In genomic region chr22:24578355-24579241, GRCh38 we compare ENCODE assay signal across 9 cellular contexts. TPM values are rescaled to one million over a fixed set of nuclear protein-coding genes. Genes with fewer than 3 reads are reported as not detected.
DNase-seq lines count a peak whose midpoint lies in the region; ATAC-seq, FAIRE-seq and TF ChIP-seq lines count a peak whose summit lies in the region.
"Had no signal": no experiment of that assay in that cellular context is flagged by ENCODE, and none has a peak within 500 bp of the region (broad histone marks: within the 10 kb centered on the region; RNA-seq: fewer than 3 reads in every experiment).

No MANE protein-coding gene starts in this region.

- H3K27ac Mint-ChIP-seq in MCF 10A (ENCODE audit: low read depth, unreplicated experiment) = peak overlapping the region; percentile 87
- no peak overlapping the region for H3K27ac Mint-ChIP-seq in activated T-helper 1 cell treated with anti-CD3 and anti-CD28 coated beads, Interleukin-12 subunit alpha, Interleukin-12 subunit beta, Interleukin-2, Interleukin-4 antibody, amounts not matched to agents 30 ng/mL and 10 ng/mL and 1 ng/mL, durations not matched to agents 14 hours and 24 hours and 36 hours

- H3K4me3 ChIP-seq in A549 (no peak overlapping the region), HEK293 (ENCODE audit: low read depth, low read length) (no peak overlapping the region), mucosa of rectum (ENCODE audit: low read length in 2 of 2) (no peak overlapping the region)

- H3K4me1 Mint-ChIP-seq in MCF 10A (ENCODE audit: insufficient read depth, unreplicated experiment) = peaks cover 17% of the 10 kb centered on the region
- no peaks in the 10 kb centered on the region for H3K4me1 Mint-ChIP-seq in activated T-helper 1 cell treated with anti-CD3 and anti-CD28 coated beads, Interleukin-12 subunit alpha, Interleukin-12 subunit beta, Interleukin-2, Interleukin-4 antibody, amounts not matched to agents 30 ng/mL and 10 ng/mL and 1 ng/mL, durations not matched to agents 14 hours and 24 hours and 36 hours (ENCODE audit: low read depth)

- no peak for TF ChIP-seq POLR2A in A549 (IDR thresholded peaks at IDR 0.05; ENCODE audit: low read length)

- peak overlapping the region in 1 of 2 donors; percentile 9 for H3K9ac ChIP-seq in mucosa of rectum (ENCODE audit: low read depth in 1 of 2, low read length in 2 of 2)

- H3K4me3 Mint-ChIP-seq in MCF 10A (ENCODE audit: unreplicated experiment) = no peak overlapping the region
- H3K4me3 Mint-ChIP-seq in activated T-helper 1 cell treated with anti-CD3 and anti-CD28 coated beads, Interleukin-12 subunit alpha, Interleukin-12 subunit beta, Interleukin-2, Interleukin-4 antibody, amounts not matched to agents 30 ng/mL and 10 ng/mL and 1 ng/mL, durations not matched to agents 14 hours and 24 hours and 36 hours = no peak overlapping the region

- POLR2A ChIA-PET in A549 (lab: Yijun Ruan, JAX) = interaction anchor here (0.7 kb wide), 1 partner anchor 23 kb away, joined by 3 read pairs; the partner anchor contains the start of gene SNRPD3
- POLR2A ChIA-PET in HEK293 (lab: Yijun Ruan, JAX) = interaction anchor here (2.0 kb wide), 1 partner anchor 23 kb away, joined by 4 read pairs; the partner anchor contains the start of gene GUCD1
- POLR2A ChIA-PET in MCF 10A (lab: Yijun Ruan, JAX) = interaction anchor here (0.6 to 2.7 kb wide), 6 partner anchors 15 to 316 kb away, joined by 3 to 31 read pairs (median 4); partner anchors contain the start of genes GUCD1 and SNRPD3
- POLR2A ChIA-PET in HEK293T (lab: Yijun Ruan, JAX) = interaction anchor here (0.9 kb wide), 1 partner anchor 1079 kb away, joined by 3 read pairs; no protein-coding TSS in a partner anchor

- no peaks in the 10 kb centered on the region for H3K9me3 Mint-ChIP-seq in MCF 10A (ENCODE audit: unreplicated experiment)
- no peaks in the 10 kb centered on the region for H3K9me3 Mint-ChIP-seq in activated T-helper 1 cell treated with anti-CD3 and anti-CD28 coated beads, Interleukin-12 subunit alpha, Interleukin-12 subunit beta, Interleukin-2, Interleukin-4 antibody, amounts not matched to agents 30 ng/mL and 10 ng/mL and 1 ng/mL, durations not matched to agents 14 hours and 24 hours and 36 hours

- CTCF ChIA-PET in A549 (lab: Yijun Ruan, JAX) (interaction anchor here (2.2 kb wide), 1 partner anchor 11 kb away, joined by 6 read pairs; no protein-coding TSS in a partner anchor), HEK293 (lab: Yijun Ruan, JAX) (interaction anchor here (0.7 kb wide), 1 partner anchor 56 kb away, joined by 3 read pairs; no protein-coding TSS in a partner anchor), MCF 10A (lab: Yijun Ruan, JAX) (interaction anchor here (0.6 kb wide), 1 partner anchor 220 kb away, joined by 4 read pairs; no protein-coding TSS in a partner anchor), HEK293T (lab: Yijun Ruan, JAX) (no interaction called here)

- H3K9me3 ChIP-seq in A549 (no peaks in the 10 kb centered on the region), HEK293 (ENCODE audit: control insufficient read depth, insufficient read depth, low read depth, low read length) (no peaks in the 10 kb centered on the region), mucosa of rectum (ENCODE audit: control insufficient read depth in 2 of 2, low read length in 2 of 2) (no peaks in the 10 kb centered on the region)

- TF ChIP-seq CTCF in A549 (IDR thresholded peaks at IDR 0.05) (no peak), HEK293 (tag by site-specific recombination; IDR thresholded peaks at IDR 0.05) (no peak), MCF 10A (IDR thresholded peaks at IDR 0.05; ENCODE audit: unreplicated experiment) (no peak)

- H3K27me3 Mint-ChIP-seq in MCF 10A (ENCODE audit: insufficient read depth, unreplicated experiment) = no peaks in the 10 kb centered on the region
- H3K27me3 Mint-ChIP-seq in activated T-helper 1 cell treated with anti-CD3 and anti-CD28 coated beads, Interleukin-12 subunit alpha, Interleukin-12 subunit beta, Interleukin-2, Interleukin-4 antibody, amounts not matched to agents 30 ng/mL and 10 ng/mL and 1 ng/mL, durations not matched to agents 14 hours and 24 hours and 36 hours (ENCODE audit: insufficient read depth) = no peaks in the 10 kb centered on the region

- H3K4me2 ChIP-seq in A549 = peak overlapping the region; percentile 64

- intact Hi-C loops in MCF 10A (cut with micrococcal nuclease) = no loop called here
- intact Hi-C loops in activated T-helper 1 cell treated with anti-CD3 and anti-CD28 coated beads, Interleukin-12 subunit alpha, Interleukin-12 subunit beta, Interleukin-2, Interleukin-4 antibody, amounts not matched to agents 30 ng/mL and 10 ng/mL and 1 ng/mL, durations not matched to agents 14 hours and 24 hours and 36 hours (cut with micrococcal nuclease) = no loop called here

- WGBS in A549 (ENCODE audit: missing lambda C conversion rate) = 69% methylated on average over 7 of the region's 7 CpGs

- DNase-seq in A549 (ENCODE audit: low read depth in 1 of 2, low spot score in 1 of 2) (peak in 1 of 2 experiments; percentile 50), MCF 10A (ENCODE audit: unreplicated experiment) (no peak), HEK293T (ENCODE audit: extremely low spot score) (no peak)
- DNase-seq in activated T-helper 1 cell treated with anti-CD3 and anti-CD28 coated beads, Interleukin-12 subunit alpha, Interleukin-12 subunit beta, Interleukin-2, Interleukin-4 antibody, amounts not matched to agents 30 ng/mL and 10 ng/mL and 1 ng/mL, durations not matched to agents 14 hours and 24 hours and 36 hours (ENCODE audit: low spot score) = no peak
- no peak for DNase-seq in stimulated activated CD4-positive, alpha-beta T cell treated with anti-CD3 and anti-CD28 coated beads, Interleukin-4, amount 100 ng/mL, for 1 hour
- DNase-seq: NCI-H510A treated with DMSO at 0.1 percent for 48 hours had no signal

- no peak for TF ChIP-seq EP300 in A549 (IDR thresholded peaks at IDR 0.05)

- H3K36me3 Mint-ChIP-seq in MCF 10A (ENCODE audit: insufficient read depth, unreplicated experiment) = peaks cover 51% of the 10 kb centered on the region
- H3K36me3 Mint-ChIP-seq in activated T-helper 1 cell treated with anti-CD3 and anti-CD28 coated beads, Interleukin-12 subunit alpha, Interleukin-12 subunit beta, Interleukin-2, Interleukin-4 antibody, amounts not matched to agents 30 ng/mL and 10 ng/mL and 1 ng/mL, durations not matched to agents 14 hours and 24 hours and 36 hours (ENCODE audit: low read depth) = peaks cover 20% of the 10 kb centered on the region

- no peak for FAIRE-seq in A549 (lab: Jason Lieb, UNC)

- peaks cover 24% of the 10 kb centered on the region in 2 experiments for H3K36me3 ChIP-seq in HEK293 (ENCODE audit: control insufficient read depth in 2 of 2, insufficient read depth in 1 of 2, low read length in 2 of 2)
- H3K36me3 ChIP-seq in mucosa of rectum (ENCODE audit: control insufficient read depth in 2 of 2, insufficient read depth in 2 of 2, low read length in 2 of 2) = peaks cover 5 to 10% of the 10 kb centered on the region in 2 donors

- H3K27me3 ChIP-seq in mucosa of rectum (ENCODE audit: control insufficient read depth in 2 of 2, insufficient read depth in 2 of 2, low read length in 2 of 2) = no peaks in the 10 kb centered on the region

- H3K27ac ChIP-seq in A549 (peak overlapping the region in 1 of 2 experiments; percentile 58; a peak in 3 of 6 replicates), HEK293 (ENCODE audit: extremely low read depth, low read depth, low read length) (peak overlapping the region; percentile 39), mucosa of rectum (ENCODE audit: low read depth in 2 of 2, low read length in 2 of 2) (peak overlapping the region; percentile 70 to 78)

- no TSS peak for BruUV-seq in MCF 10A (replicated peaks; lab: Mats Ljungman, UMichigan)

- TF ChIP-seq RAD21 in A549 (conservative IDR thresholded peaks at IDR 0.05 in 1 of 2, IDR thresholded peaks at IDR 0.05 in 1 of 2) = no peak

- ATAC-seq in A549 (peak; percentile 62; a peak in 5 of 6 replicates), GM18517 (IDR thresholded peaks at IDR 0.05; ENCODE audit: unreplicated experiment) (no peak)

- peaks cover 31% of the 10 kb centered on the region for H3K4me1 ChIP-seq in A549
- peaks cover 9% of the 10 kb centered on the region for H3K4me1 ChIP-seq in HEK293 (ENCODE audit: control insufficient read depth, insufficient read depth, low read length)
- H3K4me1 ChIP-seq in mucosa of rectum (ENCODE audit: control insufficient read depth in 2 of 2, insufficient read depth in 2 of 2, low read length in 2 of 2) = peaks cover 14 to 31% of the 10 kb centered on the region in 2 donors

RNA-seq across cellular contexts. Expression of gene LRRC75B, which starts 14.3 kb away (rescaled TPM):
- polyA plus RNA-seq in A549 (2011; rRNA removed) (5.3 and 6.2 TPM in 2 replicates), A549 (2017; fragmentation: RNase III; extraction: RNeasy Plus Mini Kit Qiagen cat#74134 plus additional on column Dnase treatment) (5.5 to 8.3 TPM (median 7.1 TPM) in 3 replicates)
- 9.7 and 13.7 TPM in 2 replicates for polyA plus RNA-seq in A549 (2012; cell fraction: cytosol; rRNA removed)
- polyA plus RNA-seq in A549 (2012; cell fraction: nucleus; rRNA removed) = 40.9 and 50.7 TPM in 2 replicates
- polyA minus RNA-seq in A549 (2011; rRNA and poly(A)+ RNA removed) = 5.1 and 7.3 TPM in 2 replicates
- 2.6 and 3.2 TPM in 2 replicates for total RNA-seq in MCF 10A (2022)
- total RNA-seq in activated T-helper 1 cell treated with anti-CD3 and anti-CD28 coated beads, Interleukin-12 subunit alpha, Interleukin-12 subunit beta, Interleukin-2, Interleukin-4 antibody, amounts not matched to agents 30 ng/mL and 10 ng/mL and 1 ng/mL, durations not matched to agents 14 hours and 24 hours and 36 hours = 2.4 and 2.8 TPM in 2 replicates

RNA-seq across cellular contexts. Expression of gene SNRPD3, which starts 22.8 kb away (rescaled TPM):
- polyA plus RNA-seq in A549 (2011; rRNA removed) = 157 and 212 TPM in 2 replicates
- 193 and 202 TPM in 2 replicates for polyA plus RNA-seq in A549 (2012; cell fraction: cytosol; rRNA removed)
- 86.5 and 137 TPM in 2 replicates for polyA plus RNA-seq in A549 (2012; cell fraction: nucleus; rRNA removed)
- polyA plus RNA-seq in A549 (2017; fragmentation: RNase III; extraction: RNeasy Plus Mini Kit Qiagen cat#74134 plus additional on column Dnase treatment) = 334 to 372 TPM (median 344 TPM) in 3 replicates
- polyA minus RNA-seq in A549 (2011; rRNA and poly(A)+ RNA removed) = 123 and 187 TPM in 2 replicates
- total RNA-seq in MCF 10A (2022) = 90.9 and 94.6 TPM in 2 replicates
- total RNA-seq in activated T-helper 1 cell treated with anti-CD3 and anti-CD28 coated beads, Interleukin-12 subunit alpha, Interleukin-12 subunit beta, Interleukin-2, Interleukin-4 antibody, amounts not matched to agents 30 ng/mL and 10 ng/mL and 1 ng/mL, durations not matched to agents 14 hours and 24 hours and 36 hours = 155 and 158 TPM in 2 replicates

RNA-seq across cellular contexts. Expression of gene GUCD1, which starts 23.7 kb away (rescaled TPM):
- polyA plus RNA-seq in A549 (2011; rRNA removed) = 37.1 and 48.2 TPM in 2 replicates
- 61.5 and 76.8 TPM in 2 replicates for polyA plus RNA-seq in A549 (2012; cell fraction: cytosol; rRNA removed)
- polyA plus RNA-seq in A549 (2012; cell fraction: nucleus; rRNA removed) = 61.6 and 75.0 TPM in 2 replicates
- 37.7 to 43.8 TPM (median 43.5 TPM) in 3 replicates for polyA plus RNA-seq in A549 (2017; fragmentation: RNase III; extraction: RNeasy Plus Mini Kit Qiagen cat#74134 plus additional on column Dnase treatment)
- polyA minus RNA-seq in A549 (2011; rRNA and poly(A)+ RNA removed) = 78.9 and 81.9 TPM in 2 replicates
- total RNA-seq in MCF 10A (2022) = 47.0 and 48.4 TPM in 2 replicates
- 117 and 123 TPM in 2 replicates for total RNA-seq in activated T-helper 1 cell treated with anti-CD3 and anti-CD28 coated beads, Interleukin-12 subunit alpha, Interleukin-12 subunit beta, Interleukin-2, Interleukin-4 antibody, amounts not matched to agents 30 ng/mL and 10 ng/mL and 1 ng/mL, durations not matched to agents 14 hours and 24 hours and 36 hours

RNA-seq across cellular contexts. Expression of gene GGT1, which starts 24.4 kb away (rescaled TPM):
- polyA plus RNA-seq in A549 (2011; rRNA removed) = 50.1 and 51.5 TPM in 2 replicates
- polyA plus RNA-seq in A549 (2012; cell fraction: cytosol; rRNA removed) = 89.3 and 113 TPM in 2 replicates
- 325 and 377 TPM in 2 replicates for polyA plus RNA-seq in A549 (2012; cell fraction: nucleus; rRNA removed)
- 102 to 125 TPM (median 118 TPM) in 3 replicates for polyA plus RNA-seq in A549 (2017; fragmentation: RNase III; extraction: RNeasy Plus Mini Kit Qiagen cat#74134 plus additional on column Dnase treatment)
- 43.4 and 61.4 TPM in 2 replicates for polyA minus RNA-seq in A549 (2011; rRNA and poly(A)+ RNA removed)
- total RNA-seq in MCF 10A (2022) = 0.63 and 0.76 TPM in 2 replicates
- total RNA-seq in activated T-helper 1 cell treated with anti-CD3 and anti-CD28 coated beads, Interleukin-12 subunit alpha, Interleukin-12 subunit beta, Interleukin-2, Interleukin-4 antibody, amounts not matched to agents 30 ng/mL and 10 ng/mL and 1 ng/mL, durations not matched to agents 14 hours and 24 hours and 36 hours = 52.6 and 61.0 TPM in 2 replicates
